8 cellular contexts compared by ENCODE assay signal in genomic region chr12:14367097-14367661, GRCh38. TPM values are rescaled to one million over a fixed set of nuclear protein-coding genes. Genes with fewer than 3 reads are reported as not detected.
DNase-seq lines count a peak whose midpoint lies in the region; ATAC-seq, FAIRE-seq and TF ChIP-seq lines count a peak whose summit lies in the region.

No MANE protein-coding gene starts in this region.

- TF ChIP-seq CTCF in adrenal gland (IDR thresholded peaks at IDR 0.05), result no peak

- peaks cover 0 to 41% of the 10 kb centered on the region in 2 donors for H3K4me1 ChIP-seq in adrenal gland (replicated peaks in 1 of 2)

- FAIRE-seq in urothelium cell line (lab: Jason Lieb, UNC), result no peak

- no peak for TF ChIP-seq POLR2A in adrenal gland (IDR thresholded peaks at IDR 0.05)

- peak; percentile 45 for ATAC-seq in GM21619 (IDR thresholded peaks at IDR 0.05; ENCODE audit: unreplicated experiment)

- H3K36me3 ChIP-seq in MG63, result peaks cover 11% of the 10 kb centered on the region
- H3K36me3 ChIP-seq in adrenal gland (replicated peaks in 1 of 2), result no peaks in the 10 kb centered on the region

- 26 to 50% (median 38%) methylated on average over 6 of the region's 6 CpGs for WGBS in adrenal gland, 4 donors

- intact Hi-C loops in adrenal gland (cut with DNase I), result loop anchor here in 1 of 2 donors (5.0 kb wide), 1 partner anchor 105 kb away; no protein-coding TSS in a partner anchor

- H3K4me3 ChIP-seq in MG63, result peak overlapping the region; percentile 68
- peak overlapping the region in 3 of 4 donors; percentile 14 to 80 (median 56) for H3K4me3 ChIP-seq in adrenal gland

- H3K27ac ChIP-seq in adrenal gland, result peak overlapping the region; percentile 1 to 97 (median 94)
- peak overlapping the region; percentile 9 for H3K27ac ChIP-seq in substantia nigra (ENCODE audit: low read depth, low read length, poor library complexity, severe bottlenecking)

- H3K9me3 ChIP-seq in MG63 (no peaks in the 10 kb centered on the region), adrenal gland (replicated peaks in 1 of 3) (no peaks in the 10 kb centered on the region)

- peak; percentile 30 for DNase-seq in NCI-H1092 treated with DMSO at 0.1 percent for 48 hours (lab: John Stamatoyannopoulos, UW)
- DNase-seq in NCI-H1092 (lab: John Stamatoyannopoulos, UW), result no peak
- DNase-seq in MG63, result no peak
- DNase-seq in adrenal gland, result no peak
- peak; percentile 72 for DNase-seq in iris pigment epithelial cell (ENCODE audit: low read depth)
- no peak for DNase-seq in substantia nigra (lab: John Stamatoyannopoulos, UW)
- no peak for DNase-seq in urothelium cell line (ENCODE audit: low spot score)

- H3K27me3 ChIP-seq in MG63 (no peaks in the 10 kb centered on the region), adrenal gland (no peaks in the 10 kb centered on the region)

RNA-seq across cellular contexts. Expression of gene ATF7IP, which starts 1.7 kb away (rescaled TPM):
- total RNA-seq in MG63 (2014; rRNA removed; shearing (Covaris generic); ENCODE audit: low replicate concordance), result 15.3 and 19.9 TPM in 2 replicates
- 100 to 1,000 TPM in 1 of 8 donors, 10 to 100 TPM in 7; 40.5 to 101 (median 54.7) TPM for total RNA-seq in adrenal gland
- 10 to 100 TPM in 2 of 3 donors, 1 to 10 TPM in 1; 8.5 to 34.7 (median 16.7) TPM for polyA plus RNA-seq in adrenal gland

Comparison
In these comparisons a context has a peak if more than half of its experiments do, and no peak if none do; other contexts are left out.
1. DNase-seq: peak in NCI-H1092 treated with DMSO at 0.1 percent for 48 hours (single experiment) and iris pigment epithelial cell (single experiment); none in NCI-H1092 (single experiment), MG63 (single experiment), adrenal gland (0 of 7), substantia nigra (0 of 49) and urothelium cell line (single experiment).